Comparison of ENCODE assay signal across 16 cellular contexts in the genomic region with DNA sequence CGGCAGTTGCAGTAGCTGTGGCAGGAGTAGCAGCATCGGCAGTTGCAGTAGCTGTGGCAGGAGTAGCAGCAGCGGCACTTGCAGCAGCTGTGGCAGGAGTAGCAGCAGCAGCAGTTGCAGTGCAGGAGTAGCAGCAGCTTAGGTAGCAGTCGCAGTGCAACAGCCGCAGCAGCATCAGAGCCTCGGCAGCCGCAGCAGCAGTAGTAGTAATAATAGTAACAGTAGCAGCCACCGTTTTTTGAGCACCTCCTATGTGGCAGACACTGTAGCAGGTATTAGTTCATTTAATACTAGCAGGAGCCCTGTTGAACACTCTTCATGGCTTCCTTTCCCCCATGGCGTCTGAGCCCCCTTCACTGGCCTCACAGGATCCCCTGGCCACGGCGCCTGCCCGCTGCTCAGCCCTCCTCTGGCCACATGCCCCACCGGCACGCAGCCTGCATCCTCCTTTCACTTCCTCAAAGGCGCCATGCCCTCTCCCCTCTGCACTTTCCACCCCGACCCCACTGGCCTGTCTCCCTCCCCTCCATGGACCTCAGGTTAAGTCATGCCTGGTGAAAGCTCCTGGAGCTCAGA.
A peak's percentile ranks its signal among the peaks of the same experiment; 100 is the strongest.
DNase-seq lines count a peak whose midpoint lies in the region; ATAC-seq and TF ChIP-seq lines count a peak whose summit lies in the region.
"Had no signal": no experiment of that assay in that cellular context is flagged by ENCODE, and none has a peak within 500 bp of the region (broad histone marks: within the 10 kb centered on the region; RNA-seq: fewer than 3 reads in every experiment).

No MANE protein-coding gene starts in this region.

- H3K4me1 Mint-ChIP-seq in activated naive CD4-positive, alpha-beta T cell treated with anti-CD3 and anti-CD28 coated beads, Interleukin-2, amount 10 ng/mL, durations not matched to agents 7 days and 5 days, result peaks cover 8% of the 10 kb centered on the region
- H3K4me1 Mint-ChIP-seq in stimulated activated effector memory CD8-positive, alpha-beta T cell treated with anti-CD3 and anti-CD28 coated beads, Interleukin-12 subunit alpha, Interleukin-12 subunit beta, amount 100 ng/mL, for 72 hours, result peaks cover 18% of the 10 kb centered on the region

- H3K27me3 Mint-ChIP-seq in activated naive CD4-positive, alpha-beta T cell treated with anti-CD3 and anti-CD28 coated beads, Interleukin-2, amount 10 ng/mL, durations not matched to agents 7 days and 5 days, result peaks cover 62% of the 10 kb centered on the region

- peak overlapping the region; percentile 10 for H3K4me2 ChIP-seq in SU-DHL-6 (ENCODE audit: low read depth, low read length, poor library complexity, severe bottlenecking)

- H3K9me3 Mint-ChIP-seq in activated naive CD4-positive, alpha-beta T cell treated with anti-CD3 and anti-CD28 coated beads, Interleukin-2, amount 10 ng/mL, durations not matched to agents 7 days and 5 days, result peaks cover 6% of the 10 kb centered on the region
- H3K9me3 Mint-ChIP-seq in stimulated activated effector memory CD8-positive, alpha-beta T cell treated with anti-CD3 and anti-CD28 coated beads, Interleukin-12 subunit alpha, Interleukin-12 subunit beta, amount 100 ng/mL, for 72 hours, result peaks cover 3% of the 10 kb centered on the region

- DNase-seq in activated naive CD4-positive, alpha-beta T cell treated with anti-CD3 and anti-CD28 coated beads, Interleukin-2, amount 10 ng/mL, durations not matched to agents 7 days and 5 days, result no peak
- no peak for DNase-seq in activated naive CD4-positive, alpha-beta T cell (lab: John Stamatoyannopoulos, UW)
- DNase-seq in stimulated activated effector memory CD8-positive, alpha-beta T cell treated with anti-CD3 and anti-CD28 coated beads, Interleukin-12 subunit alpha, Interleukin-12 subunit beta, amount 100 ng/mL, for 72 hours (ENCODE audit: low spot score in 2 of 2), result no peak
- DNase-seq in DMS114 treated with DMSO at 0.1 percent for 48 hours (lab: John Stamatoyannopoulos, UW; ENCODE audit: unreplicated experiment) (no peak), NCI-H1436 treated with DMSO at 0.1 percent for 48 hours (lab: John Stamatoyannopoulos, UW) (no peak)
- DNase-seq: ACHN; activated CD4-positive, alpha-beta T cell treated with anti-CD3 and anti-CD28 coated beads, Interleukin-2, amount 10 ng/mL, durations not matched to agents 7 days and 5 days; activated gamma-delta T cell treated with Interleukin-2 at 50 U/mL for 16 hours; erythroblast; Karpas-422; T-helper 1 cell had no signal

- CTCF ChIA-PET in activated naive CD4-positive, alpha-beta T cell treated with anti-CD3 and anti-CD28 coated beads, Interleukin-2, amount 10 ng/mL, durations not matched to agents 7 days and 5 days (lab: Charles Lee), result interaction anchor here (0.7 to 0.9 kb wide), 2 partner anchors 184 to 545 kb away, joined by 3 to 5 read pairs; no protein-coding TSS in a partner anchor

- no peak for TF ChIP-seq CTCF in SU-DHL-6 (IDR thresholded peaks at IDR 0.05; ENCODE audit: insufficient read depth, low read length, poor library complexity, severe bottlenecking)

- no peak overlapping the region for H2AFZ ChIP-seq in SU-DHL-6 (ENCODE audit: low read depth, low read length, severe bottlenecking)

- H3K79me2 ChIP-seq in SU-DHL-6 (ENCODE audit: insufficient read depth, low read length), result no peaks in the 10 kb centered on the region

- peaks cover 22% of the 10 kb centered on the region for H3F3A ChIP-seq in SU-DHL-6 (ENCODE audit: insufficient read depth)

- no peak overlapping the region for H3K4me3 ChIP-seq in SU-DHL-6 (ENCODE audit: insufficient read depth, low read length, poor library complexity, severe bottlenecking)
- H3K4me3 ChIP-seq: lung, vagina had no signal

- ATAC-seq in HG02870 (IDR thresholded peaks at IDR 0.05; ENCODE audit: unreplicated experiment), result peak; percentile 39
- no peak for ATAC-seq in stimulated activated effector memory CD8-positive, alpha-beta T cell treated with anti-CD3 and anti-CD28 coated beads, Interleukin-12 subunit alpha, Interleukin-12 subunit beta, amount 100 ng/mL, for 72 hours
- ATAC-seq in GM21381 (IDR thresholded peaks at IDR 0.05; ENCODE audit: unreplicated experiment), result no peak

- no peaks in the 10 kb centered on the region for H3K36me3 Mint-ChIP-seq in activated naive CD4-positive, alpha-beta T cell treated with anti-CD3 and anti-CD28 coated beads, Interleukin-2, amount 10 ng/mL, durations not matched to agents 7 days and 5 days
- H3K36me3 Mint-ChIP-seq in stimulated activated effector memory CD8-positive, alpha-beta T cell treated with anti-CD3 and anti-CD28 coated beads, Interleukin-12 subunit alpha, Interleukin-12 subunit beta, amount 100 ng/mL, for 72 hours, result no peaks in the 10 kb centered on the region

- peak overlapping the region; percentile 41 for H3K27ac ChIP-seq in SU-DHL-6 (ENCODE audit: low read depth, low read length)
- H3K27ac ChIP-seq: vagina had no signal

- no peaks in the 10 kb centered on the region for H3K9me3 ChIP-seq in SU-DHL-6 (ENCODE audit: insufficient read depth, low read length)
- H3K9me3 ChIP-seq: vagina had no signal

- H4K20me1 ChIP-seq in SU-DHL-6 (ENCODE audit: low read depth, low read length), result no peaks in the 10 kb centered on the region

- no peaks in the 10 kb centered on the region for H3K27me3 ChIP-seq in SU-DHL-6 (ENCODE audit: low read length)

- no peaks in the 10 kb centered on the region for H3K36me3 ChIP-seq in SU-DHL-6 (ENCODE audit: low read length)
- H3K36me3 ChIP-seq: vagina had no signal

- H3K27ac Mint-ChIP-seq in activated naive CD4-positive, alpha-beta T cell treated with anti-CD3 and anti-CD28 coated beads, Interleukin-2, amount 10 ng/mL, durations not matched to agents 7 days and 5 days, result peak overlapping the region; percentile 49
- H3K27ac Mint-ChIP-seq in stimulated activated effector memory CD8-positive, alpha-beta T cell treated with anti-CD3 and anti-CD28 coated beads, Interleukin-12 subunit alpha, Interleukin-12 subunit beta, amount 100 ng/mL, for 72 hours, result no peak overlapping the region
- H3K27ac Mint-ChIP-seq: activated CD4-positive, alpha-beta T cell treated with anti-CD3 and anti-CD28 coated beads, Interleukin-2, amount 10 ng/mL, durations not matched to agents 7 days and 5 days had no signal

- H3K4me3 Mint-ChIP-seq in activated naive CD4-positive, alpha-beta T cell treated with anti-CD3 and anti-CD28 coated beads, Interleukin-2, amount 10 ng/mL, durations not matched to agents 7 days and 5 days, result no peak overlapping the region
- peak overlapping the region; percentile 24 for H3K4me3 Mint-ChIP-seq in stimulated activated effector memory CD8-positive, alpha-beta T cell treated with anti-CD3 and anti-CD28 coated beads, Interleukin-12 subunit alpha, Interleukin-12 subunit beta, amount 100 ng/mL, for 72 hours
- H3K4me3 Mint-ChIP-seq: activated CD4-positive, alpha-beta T cell treated with anti-CD3 and anti-CD28 coated beads, Interleukin-2, amount 10 ng/mL, durations not matched to agents 7 days and 5 days had no signal

- no peak overlapping the region for H3K9ac ChIP-seq in SU-DHL-6 (ENCODE audit: low read length)

- H3K9me2 ChIP-seq in SU-DHL-6 (replicated peaks; ENCODE audit: insufficient read depth, low read length), result no peaks in the 10 kb centered on the region
